Comparison of ENCODE assay signal across 17 cellular contexts in the genomic region with DNA sequence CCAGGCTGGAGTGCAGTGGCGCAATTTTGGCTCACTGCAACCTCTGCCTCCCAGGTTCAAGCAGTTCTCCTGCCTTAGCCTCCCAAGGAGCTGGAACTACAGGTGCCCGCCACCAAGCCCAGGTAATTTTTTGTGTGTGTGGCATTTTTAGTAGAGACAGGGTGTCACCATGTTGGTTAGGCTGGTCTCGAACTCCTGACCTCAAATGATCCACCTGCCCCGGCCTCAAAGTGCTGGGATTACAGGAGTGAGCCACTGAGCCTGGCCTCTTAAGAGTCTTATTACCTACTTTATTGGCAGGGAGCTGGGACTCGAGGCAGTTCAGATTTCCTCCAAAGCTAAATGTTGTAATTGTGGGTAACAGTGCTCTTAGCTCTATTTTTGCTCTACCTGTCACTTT. TPM values are rescaled to one million over a fixed set of nuclear protein-coding genes. Genes with fewer than 3 reads are reported as not detected.
DNase-seq lines count a peak whose midpoint lies in the region; ATAC-seq and TF ChIP-seq lines count a peak whose summit lies in the region.
"Had no signal": no experiment of that assay in that cellular context is flagged by ENCODE, and none has a peak within 500 bp of the region (broad histone marks: within the 10 kb centered on the region; RNA-seq: fewer than 3 reads in every experiment).

No MANE protein-coding gene starts in this region.

- no peak overlapping the region for H2AK5ac ChIP-seq in H9 (ENCODE audit: insufficient read length, low read length)

- POLR2A ChIA-PET in PC-3 (lab: Charles Lee; ENCODE audit: unreplicated experiment), result interaction anchor here (0.5 kb wide), 1 partner anchor 335 kb away, joined by 3 read pairs; no protein-coding TSS in a partner anchor

- H3K27ac Mint-ChIP-seq in osteocyte (ENCODE audit: unreplicated experiment) (no peak overlapping the region), type B pancreatic cell (no peak overlapping the region), H9 (no peak overlapping the region)
- H3K27ac Mint-ChIP-seq: CD4-positive, alpha-beta T cell; CD8-positive, alpha-beta T cell had no signal

- no peak overlapping the region for H4K8ac ChIP-seq in H9 (replicated peaks; ENCODE audit: insufficient read length, low read depth, low read length)

- H3K27ac ChIP-seq in esophagus muscularis mucosa (replicated peaks in 1 of 4) (no peak overlapping the region), PC-3 (ENCODE audit: low read length) (no peak overlapping the region), H9 (ENCODE audit: insufficient read length, low read depth, low read length) (no peak overlapping the region)
- H3K27ac ChIP-seq: BLaER1 treated with 17β-estradiol and CSF1 and Interleukin-3, amounts not matched to agents 10 nM and 100 nM; C4-2B had no signal

- no peak overlapping the region for H3K4me3 ChIP-seq in esophagus muscularis mucosa
- no peak overlapping the region for H3K4me3 ChIP-seq in PC-3 (ENCODE audit: low read length)
- H3K4me3 ChIP-seq: BLaER1 treated with 17β-estradiol and CSF1 and Interleukin-3, amounts not matched to agents 10 nM and 100 nM had no signal

- H3K4ac ChIP-seq in H9 (ENCODE audit: low read depth, low read length), result no peak overlapping the region

- no peaks in the 10 kb centered on the region for H3K23me2 ChIP-seq in H9 (ENCODE audit: insufficient read length, low read depth, low read length, poor library complexity, severe bottlenecking)

- peak; percentile 34 for DNase-seq in esophagus muscularis mucosa (ENCODE audit: extremely low spot score)
- DNase-seq in osteocyte (ENCODE audit: extremely low spot score, unreplicated experiment), result peak; percentile 62
- DNase-seq in type B pancreatic cell (ENCODE audit: extremely low spot score, unreplicated experiment), result peak; percentile 44
- no peak for DNase-seq in PC-3
- DNase-seq in H9, result no peak
- no peak for DNase-seq in RPMI8226
- DNase-seq: 8988T; ACHN; Caco-2; Calu3; CD4-positive, alpha-beta T cell; CD8-positive, alpha-beta T cell; DMS79 treated with DMSO at 0.1 percent for 48 hours; GF-D8 had no signal

- no peaks in the 10 kb centered on the region for H3K79me1 ChIP-seq in H9 (ENCODE audit: insufficient read depth, low read depth, low read length, poor library complexity, severe bottlenecking)

- H3K4me2 ChIP-seq in PC-3 (ENCODE audit: low read length) (no peak overlapping the region), H9 (ENCODE audit: insufficient read depth, insufficient read length, low read length) (no peak overlapping the region)
- H3K4me2 ChIP-seq: BLaER1 treated with 17β-estradiol and CSF1 and Interleukin-3, amounts not matched to agents 10 nM and 100 nM had no signal

- WGBS in esophagus muscularis mucosa, result 98% methylated on average over 4 of the region's 5 CpGs
- WGBS in H9 (ENCODE audit: extremely low coverage, insufficient read length, low lambda C conversion rate), result no CpG with 5 or more reads among the region's 5 CpGs

- H3K4me1 ChIP-seq in esophagus muscularis mucosa, result peaks cover 0 to 20% (median 16%) of the 10 kb centered on the region in 4 donors
- no peaks in the 10 kb centered on the region for H3K4me1 ChIP-seq in PC-3 (ENCODE audit: insufficient read depth, low read length)
- H3K4me1 ChIP-seq in H9 (ENCODE audit: insufficient read depth, low read length), result no peaks in the 10 kb centered on the region
- H3K4me1 ChIP-seq: Caco-2 had no signal

- CTCF ChIA-PET in PC-3 (lab: Charles Lee), result interaction anchor here (0.6 kb wide), 1 partner anchor 313 kb away, joined by 3 read pairs; no protein-coding TSS in a partner anchor

- H3T11ph ChIP-seq in H9 (ENCODE audit: low read length), result no peak overlapping the region

- H3F3A ChIP-seq in PC-3 (ENCODE audit: low read length, unreplicated experiment), result no peaks in the 10 kb centered on the region

- no peak overlapping the region for H2BK5ac ChIP-seq in H9 (ENCODE audit: insufficient read length, low read length)

- no peak overlapping the region for H2BK15ac ChIP-seq in H9 (ENCODE audit: low read depth, low read length)

- H4K20me1 ChIP-seq in PC-3 (ENCODE audit: low read length) (no peaks in the 10 kb centered on the region), H9 (ENCODE audit: control insufficient read depth, insufficient read depth, insufficient read length) (no peaks in the 10 kb centered on the region)

- no peaks in the 10 kb centered on the region for H3K79me2 ChIP-seq in PC-3 (ENCODE audit: low read length)
- no peaks in the 10 kb centered on the region for H3K79me2 ChIP-seq in H9 (ENCODE audit: insufficient read depth, low read length)

- H4K5ac ChIP-seq in H9 (ENCODE audit: insufficient read length, low read depth, low read length), result no peak overlapping the region

- H3K4me3 Mint-ChIP-seq in osteocyte (ENCODE audit: unreplicated experiment) (no peak overlapping the region), type B pancreatic cell (no peak overlapping the region), H9 (no peak overlapping the region)
- H3K4me3 Mint-ChIP-seq: CD4-positive, alpha-beta T cell; CD8-positive, alpha-beta T cell had no signal

- peaks cover 5% of the 10 kb centered on the region for H3K4me1 Mint-ChIP-seq in osteocyte (ENCODE audit: unreplicated experiment)
- peaks cover 10% of the 10 kb centered on the region for H3K4me1 Mint-ChIP-seq in type B pancreatic cell (ENCODE audit: unreplicated experiment)
- H3K4me1 Mint-ChIP-seq in H9, result peaks cover 2 to 4% of the 10 kb centered on the region in 2 experiments; a peak in 3 of 4 replicates

- no peak overlapping the region for H3K23ac ChIP-seq in H9 (ENCODE audit: insufficient read length, low read depth, low read length)

- no TSS peak for BruUV-seq in PC-3 (replicated peaks; lab: Mats Ljungman, UMichigan)

- no peak overlapping the region for H2BK120ac ChIP-seq in H9 (ENCODE audit: low read depth, low read length, poor library complexity, severe bottlenecking)

- H3K27me3 ChIP-seq in esophagus muscularis mucosa (no peaks in the 10 kb centered on the region), PC-3 (ENCODE audit: low read length) (no peaks in the 10 kb centered on the region), H9 (ENCODE audit: insufficient read depth, low read length) (no peaks in the 10 kb centered on the region)
- H3K27me3 ChIP-seq: BLaER1 treated with 17β-estradiol and CSF1 and Interleukin-3, amounts not matched to agents 10 nM and 100 nM had no signal

- H3K36me3 ChIP-seq in esophagus muscularis mucosa (no peaks in the 10 kb centered on the region), PC-3 (ENCODE audit: low read depth, low read length) (no peaks in the 10 kb centered on the region)

- TF ChIP-seq POLR2A in esophagus muscularis mucosa (IDR thresholded peaks at IDR 0.05; ENCODE audit: low read depth), result no peak

- no peak overlapping the region for H3K18ac ChIP-seq in H9 (ENCODE audit: insufficient read length, low read depth, low read length)

- H4K91ac ChIP-seq in H9 (ENCODE audit: insufficient read length, low read depth, low read length), result no peak overlapping the region

- H2AFZ ChIP-seq in PC-3 (ENCODE audit: low read length), result no peak overlapping the region
- no peak overlapping the region for H2AFZ ChIP-seq in H9 (ENCODE audit: low read length)

- H3K36me3 Mint-ChIP-seq in osteocyte (ENCODE audit: unreplicated experiment), result no peaks in the 10 kb centered on the region
- peaks cover 7% of the 10 kb centered on the region for H3K36me3 Mint-ChIP-seq in type B pancreatic cell
- H3K36me3 Mint-ChIP-seq in H9 (ENCODE audit: insufficient read depth in 1 of 3, low read depth in 3 of 3), result peaks cover 0 to 6% (median under 1%) of the 10 kb centered on the region in 3 experiments; a peak in 2 of 7 replicates

- H3K27me3 Mint-ChIP-seq in osteocyte (ENCODE audit: unreplicated experiment) (no peaks in the 10 kb centered on the region), type B pancreatic cell (no peaks in the 10 kb centered on the region), H9 (ENCODE audit: low read depth) (no peaks in the 10 kb centered on the region)
- H3K27me3 Mint-ChIP-seq: CD4-positive, alpha-beta T cell had no signal

- H3K56ac ChIP-seq in H9 (ENCODE audit: insufficient read length, low read depth, low read length), result no peak overlapping the region

- no peak for TF ChIP-seq EP300 in esophagus muscularis mucosa (IDR thresholded peaks at IDR 0.05)

- no peak for ATAC-seq in PC-3
- no peak for ATAC-seq in HG02840 (IDR thresholded peaks at IDR 0.05; ENCODE audit: low FRiP score, unreplicated experiment)
- ATAC-seq: CD8-positive, alpha-beta T cell had no signal

- no peak overlapping the region for H3K14ac ChIP-seq in H9 (ENCODE audit: insufficient read depth, low read length)

- no peak for TF ChIP-seq CTCF in esophagus muscularis mucosa (IDR thresholded peaks at IDR 0.05)
- no peak for TF ChIP-seq CTCF in osteocyte (IDR thresholded peaks at IDR 0.05)
- no peak for TF ChIP-seq CTCF in type B pancreatic cell (conservative IDR thresholded peaks at IDR 0.05)
- no peak for TF ChIP-seq CTCF in PC-3 (conservative IDR thresholded peaks at IDR 0.05; ENCODE audit: low read depth, low read length)
- no peak for TF ChIP-seq CTCF in H9 (conservative IDR thresholded peaks at IDR 0.05)

- H3K9ac ChIP-seq in PC-3 (ENCODE audit: low read length), result no peak overlapping the region
- no peak overlapping the region for H3K9ac ChIP-seq in H9 (ENCODE audit: extremely low read depth, insufficient read length, low read length)
- H3K9ac ChIP-seq: BLaER1 treated with 17β-estradiol and CSF1 and Interleukin-3, amounts not matched to agents 10 nM and 100 nM had no signal

- H2BK12ac ChIP-seq in H9 (ENCODE audit: insufficient read length, low read depth, low read length), result no peak overlapping the region

- H3K9me2 ChIP-seq in PC-3 (replicated peaks; ENCODE audit: low read length), result no peaks in the 10 kb centered on the region

- no peak overlapping the region for H2BK20ac ChIP-seq in H9 (ENCODE audit: low read depth, low read length, poor library complexity, severe bottlenecking)

- intact Hi-C loops in esophagus muscularis mucosa (cut with DNase I), result no loop called here
- intact Hi-C loops in PC-3 (cut with micrococcal nuclease), result no loop called here

- H3K9me3 Mint-ChIP-seq in osteocyte (ENCODE audit: unreplicated experiment) (no peaks in the 10 kb centered on the region), type B pancreatic cell (no peaks in the 10 kb centered on the region), H9 (no peaks in the 10 kb centered on the region)
- H3K9me3 Mint-ChIP-seq: CD4-positive, alpha-beta T cell; CD8-positive, alpha-beta T cell had no signal

- H3K9me3 ChIP-seq in esophagus muscularis mucosa, result no peaks in the 10 kb centered on the region
- no peaks in the 10 kb centered on the region for H3K9me3 ChIP-seq in PC-3 (ENCODE audit: low read length)
- H3K9me3 ChIP-seq in H9 (ENCODE audit: control insufficient read depth, low read depth, low read length), result no peaks in the 10 kb centered on the region
- H3K9me3 ChIP-seq: BLaER1 treated with 17β-estradiol and CSF1 and Interleukin-3, amounts not matched to agents 10 nM and 100 nM; Caco-2 had no signal

RNA-seq across cellular contexts. Expression of a gene that starts 16.4 kb away (rescaled TPM):
- 10 to 100 TPM in 1 of 4 donors, 1 to 10 TPM in 3; 4.5 to 12.5 (median 9.4) TPM for total RNA-seq in esophagus muscularis mucosa
- total RNA-seq in osteocyte, result 21.2 and 21.9 TPM in 2 replicates
- total RNA-seq in type B pancreatic cell (ENCODE audit: low replicate concordance), result 22.2 and 26.1 TPM in 2 replicates
- total RNA-seq in PC-3 (2014; rRNA removed), result 6.2 and 16.6 TPM in 2 replicates
- total RNA-seq in H9 (2021), result 17.9 and 19.8 TPM in 2 replicates

Comparison
In these comparisons a context has a peak if more than half of its experiments do, and no peak if none do; other contexts are left out.
1. DNase-seq: peak in esophagus muscularis mucosa (single experiment), osteocyte (single experiment) and type B pancreatic cell (single experiment); none in PC-3 (single experiment), H9 (single experiment) and RPMI8226 (single experiment).